In genomic region chr7:142873281-142873784, GRCh38 we compare ENCODE assay signal across 9 cellular contexts. TPM values are rescaled to one million over a fixed set of nuclear protein-coding genes. Genes with fewer than 3 reads are reported as not detected.
DNase-seq lines count a peak whose midpoint lies in the region; ATAC-seq and TF ChIP-seq lines count a peak whose summit lies in the region.
"Had no signal": no experiment of that assay in that cellular context is flagged by ENCODE, and none has a peak within 500 bp of the region (broad histone marks: within the 10 kb centered on the region; RNA-seq: fewer than 3 reads in every experiment).

No MANE protein-coding gene starts in this region.

- H2AK5ac ChIP-seq in IMR-90 (ENCODE audit: low read depth, low read length), result no peak overlapping the region

- H3K4me2 ChIP-seq in IMR-90 (ENCODE audit: low read depth, low read length), result no peak overlapping the region

- H3K18ac ChIP-seq in IMR-90 (ENCODE audit: low read depth, low read length), result no peak overlapping the region

- no peak overlapping the region for H4K8ac ChIP-seq in IMR-90 (ENCODE audit: low read depth in 2 of 2, low read length in 2 of 2)

- H3K4me1 ChIP-seq in IMR-90 (ENCODE audit: control insufficient read depth, insufficient read depth, low read length), result no peaks in the 10 kb centered on the region
- H3K4me1 ChIP-seq: suprapubic skin had no signal

- H3K4me3 Mint-ChIP-seq in activated naive CD8-positive, alpha-beta T cell treated with anti-CD3 and anti-CD28 coated beads, Interleukin-2, amount 10 ng/mL, durations not matched to agents 7 days and 5 days, result no peak overlapping the region

- no peak overlapping the region for H3K23ac ChIP-seq in IMR-90 (ENCODE audit: low read depth, low read length)

- ATAC-seq in GM19328 (IDR thresholded peaks at IDR 0.05; ENCODE audit: unreplicated experiment) (peak; percentile 51), IMR-90 (ENCODE audit: low read depth) (no peak), HG03095 (IDR thresholded peaks at IDR 0.05; ENCODE audit: unreplicated experiment) (no peak)
- peak; percentile 64 for ATAC-seq in activated naive CD8-positive, alpha-beta T cell treated with anti-CD3 and anti-CD28 coated beads, Interleukin-2, amount 10 ng/mL, durations not matched to agents 7 days and 5 days (ENCODE audit: low read depth)

- no peaks in the 10 kb centered on the region for H4K20me1 ChIP-seq in IMR-90 (ENCODE audit: insufficient read depth, low read length)

- no peak for TF ChIP-seq RAD21 in IMR-90 (IDR thresholded peaks at IDR 0.05; ENCODE audit: low read length)

- intact Hi-C loops in IMR-90 (cut with micrococcal nuclease), result no loop called here

- no peak; the same call in 1 of the 2 replicates for TF ChIP-seq CTCF in IMR-90 (conservative IDR thresholded peaks at IDR 0.05; ENCODE audit: low read depth, low read length)

- TF ChIP-seq POLR2A in IMR-90 (IDR thresholded peaks at IDR 0.05; ENCODE audit: low read depth, low read length), result no peak

- CTCF ChIA-PET in IMR-90 (lab: Yijun Ruan, JAX), result interaction anchor here (0.9 to 1.1 kb wide), 2 partner anchors 16 to 90 kb away, joined by 4 to 9 read pairs; no protein-coding TSS in a partner anchor

- dilution Hi-C loops in IMR-90 (cut with HindIII; ENCODE audit: low sequenced_read_pairs, unreplicated experiment), result no loop called here

- no peak overlapping the region for H2BK15ac ChIP-seq in IMR-90 (ENCODE audit: low read depth, low read length)

- no peak overlapping the region for H3K9ac ChIP-seq in IMR-90 (ENCODE audit: low read depth, low read length)

- H2AK9ac ChIP-seq in IMR-90 (replicated peaks; ENCODE audit: low read depth, low read length, poor library complexity), result no peak overlapping the region

- H3K4ac ChIP-seq in IMR-90 (ENCODE audit: low read depth, low read length), result no peak overlapping the region

- in situ Hi-C loops in IMR-90 (cut with MboI; ENCODE audit: low sequenced_read_pairs), result no loop called here

- WGBS in IMR-90 (ENCODE audit: extremely low coverage in 2 of 2, insufficient read length in 1 of 2), 2 experiments, result 59% methylated on average over 5 of the region's 11 CpGs; no CpG with 5 or more reads in 1 of the 2 experiments

- no peaks in the 10 kb centered on the region for H3K36me3 Mint-ChIP-seq in activated naive CD8-positive, alpha-beta T cell treated with anti-CD3 and anti-CD28 coated beads, Interleukin-2, amount 10 ng/mL, durations not matched to agents 7 days and 5 days

- POLR2A ChIA-PET in IMR-90 (lab: Charles Lee; ENCODE audit: unreplicated experiment), result no interaction called here
- POLR2A ChIA-PET in activated naive CD8-positive, alpha-beta T cell treated with anti-CD3 and anti-CD28 coated beads, Interleukin-2, amount 10 ng/mL, durations not matched to agents 7 days and 5 days (lab: Charles Lee), result interaction anchor here (0.7 kb wide), 1 partner anchor 266 kb away, joined by 3 read pairs; no protein-coding TSS in a partner anchor

- H3K9me1 ChIP-seq in IMR-90 (ENCODE audit: insufficient read depth, low read length), result no peaks in the 10 kb centered on the region

- no peak overlapping the region for H3K27ac Mint-ChIP-seq in activated naive CD8-positive, alpha-beta T cell treated with anti-CD3 and anti-CD28 coated beads, Interleukin-2, amount 10 ng/mL, durations not matched to agents 7 days and 5 days

- H3K56ac ChIP-seq in IMR-90 (ENCODE audit: extremely low read depth, insufficient read depth, low read length), result no peak overlapping the region

- H3K4me1 Mint-ChIP-seq in activated naive CD8-positive, alpha-beta T cell treated with anti-CD3 and anti-CD28 coated beads, Interleukin-2, amount 10 ng/mL, durations not matched to agents 7 days and 5 days, result peaks cover 2% of the 10 kb centered on the region

- peak overlapping the region; percentile 17 for H2AFZ ChIP-seq in IMR-90 (replicated peaks; ENCODE audit: low read length, poor library complexity)

- no peak overlapping the region for H4K91ac ChIP-seq in IMR-90 (ENCODE audit: insufficient read depth, low read depth, low read length)

- no peak overlapping the region for H3K14ac ChIP-seq in IMR-90 (replicated peaks; ENCODE audit: low read depth, low read length)

- H4K5ac ChIP-seq in IMR-90 (ENCODE audit: low read depth, low read length), result no peak overlapping the region

- no peak overlapping the region for H2BK120ac ChIP-seq in IMR-90 (ENCODE audit: low read depth, low read length)

- DNase-seq in COLO829 (ENCODE audit: low spot score) (peak; percentile 67), IMR-90 (no peak), mesenteric fat pad (ENCODE audit: low spot score) (peak; percentile 84), NCI-H1092 (lab: John Stamatoyannopoulos, UW) (no peak), AG08395 (ENCODE audit: low spot score) (no peak)
- DNase-seq in activated naive CD8-positive, alpha-beta T cell treated with anti-CD3 and anti-CD28 coated beads, Interleukin-2, amount 10 ng/mL, durations not matched to agents 7 days and 5 days, result no peak

- H3K27me3 ChIP-seq in IMR-90 (ENCODE audit: control insufficient read depth, insufficient read depth, low read length), result no peaks in the 10 kb centered on the region

- H3K9me3 Mint-ChIP-seq in activated naive CD8-positive, alpha-beta T cell treated with anti-CD3 and anti-CD28 coated beads, Interleukin-2, amount 10 ng/mL, durations not matched to agents 7 days and 5 days, result no peaks in the 10 kb centered on the region

- no peak overlapping the region for H2BK5ac ChIP-seq in IMR-90 (ENCODE audit: low read depth, low read length, poor library complexity, severe bottlenecking)

- H2BK20ac ChIP-seq in IMR-90 (ENCODE audit: low read depth, low read length), result no peak overlapping the region

- no peaks in the 10 kb centered on the region for H3K79me1 ChIP-seq in IMR-90 (ENCODE audit: low read depth in 1 of 2, low read length in 2 of 2)

- no TSS peak for BruUV-seq in IMR-90 (replicated peaks; lab: Mats Ljungman, UMichigan)

- no peaks in the 10 kb centered on the region for H3K27me3 Mint-ChIP-seq in activated naive CD8-positive, alpha-beta T cell treated with anti-CD3 and anti-CD28 coated beads, Interleukin-2, amount 10 ng/mL, durations not matched to agents 7 days and 5 days

- H3K4me3 ChIP-seq in IMR-90 (ENCODE audit: insufficient read depth, low read depth, low read length), result no peak overlapping the region
- H3K4me3 ChIP-seq: suprapubic skin had no signal

- H3K27ac ChIP-seq in IMR-90 (ENCODE audit: insufficient read depth, low read length), result no peak overlapping the region
- H3K27ac ChIP-seq: suprapubic skin had no signal

- no peaks in the 10 kb centered on the region for H3K36me3 ChIP-seq in IMR-90 (ENCODE audit: control insufficient read depth, insufficient read depth, low read length)

- H3K9me3 ChIP-seq in IMR-90 (ENCODE audit: control insufficient read depth, insufficient read depth, low read length), result no peaks in the 10 kb centered on the region; the same call in 1 of the 2 replicates
- H3K9me3 ChIP-seq: suprapubic skin had no signal

TF ChIP-seq in IMR-90, 13 proteins besides CTCF, POLR2A, EP300 and RAD21:
- TF ChIP-seq NFE2L2 (IDR thresholded peaks at IDR 0.05; ENCODE audit: low read depth, low read length) (no peak), CEBPB (IDR thresholded peaks at IDR 0.05; ENCODE audit: low read depth, low read length) (no peak), USF2 (IDR thresholded peaks at IDR 0.05; ENCODE audit: low read depth, low read length) (no peak), ELK1 (IDR thresholded peaks at IDR 0.05; ENCODE audit: borderline replicate concordance, low read depth, low read length) (no peak), BHLHE40 (IDR thresholded peaks at IDR 0.05; ENCODE audit: low read depth, low read length) (no peak), RFX5 (IDR thresholded peaks at IDR 0.05; ENCODE audit: low read depth, low read length) (no peak), MXI1 (IDR thresholded peaks at IDR 0.05; ENCODE audit: borderline replicate concordance, low read depth, low read length) (no peak), RCOR1 (IDR thresholded peaks at IDR 0.05; ENCODE audit: insufficient replicate concordance, low read length) (no peak), FOS (IDR thresholded peaks at IDR 0.05; ENCODE audit: low read depth, low read length) (no peak)

RNA-seq across cellular contexts. Expression of gene TRPV6, which starts 12.2 kb away (rescaled TPM):
- total RNA-seq in IMR-90 (2012; rRNA removed), result not detected in 2 replicates
- 0.03 TPM in 1 of 2 replicates, not detected in the other for polyA plus RNA-seq in IMR-90 (2012; rRNA removed)
- not detected in 2 replicates for polyA plus RNA-seq in IMR-90 (2012; cell fraction: cytosol; rRNA removed)
- polyA plus RNA-seq in IMR-90 (2012; cell fraction: nucleus; rRNA removed; ENCODE audit: low replicate concordance), result 0.02 TPM in 1 of 2 replicates, not detected in the other
- not detected for total RNA-seq in activated naive CD8-positive, alpha-beta T cell treated with anti-CD3 and anti-CD28 coated beads, Interleukin-2, amount 10 ng/mL, durations not matched to agents 7 days and 5 days
- not detected for total RNA-seq in mesenteric fat pad

RNA-seq across cellular contexts. Expression of gene EPHB6, which starts 18.5 kb away (rescaled TPM):
- total RNA-seq in IMR-90 (2012; rRNA removed) (under 0.01 TPM in 2 replicates), mesenteric fat pad (6.3 TPM)
- polyA plus RNA-seq in IMR-90 (2012; rRNA removed), result 0.60 and 0.75 TPM in 2 replicates
- 0.45 and 0.99 TPM in 2 replicates for polyA plus RNA-seq in IMR-90 (2012; cell fraction: cytosol; rRNA removed)
- polyA plus RNA-seq in IMR-90 (2012; cell fraction: nucleus; rRNA removed; ENCODE audit: low replicate concordance), result 0.77 and 1.9 TPM in 2 replicates
- total RNA-seq in activated naive CD8-positive, alpha-beta T cell treated with anti-CD3 and anti-CD28 coated beads, Interleukin-2, amount 10 ng/mL, durations not matched to agents 7 days and 5 days, result 10 to 100 TPM; 20.1 to 25.2 TPM

Comparison
In these comparisons a context has a peak if more than half of its experiments do, and no peak if none do; other contexts are left out.
1. DNase-seq: peak in COLO829 (single experiment) and mesenteric fat pad (single experiment); none in IMR-90 (single experiment), activated naive CD8-positive, alpha-beta T cell treated with anti-CD3 and anti-CD28 coated beads, Interleukin-2, amount 10 ng/mL, durations not matched to agents 7 days and 5 days (single experiment), NCI-H1092 (single experiment) and AG08395 (single experiment).
2. ATAC-seq: peak in GM19328 (single experiment) and activated naive CD8-positive, alpha-beta T cell treated with anti-CD3 and anti-CD28 coated beads, Interleukin-2, amount 10 ng/mL, durations not matched to agents 7 days and 5 days (single experiment); none in IMR-90 (single experiment) and HG03095 (single experiment).